26 cellular contexts compared by ENCODE assay signal in genomic region chr12:130353081-130353480, GRCh38. TPM values are rescaled to one million over a fixed set of nuclear protein-coding genes. Genes with fewer than 3 reads are reported as not detected.
"Had no signal": no experiment of that assay in that cellular context is flagged by ENCODE, and none has a peak within 500 bp of the region (broad histone marks: within the 10 kb centered on the region; RNA-seq: fewer than 3 reads in every experiment).

No MANE protein-coding gene starts in this region.

- H3K4me1 Mint-ChIP-seq: T-cell had no signal

- DNase-seq: IMR-90; KBM-7; MG63; NCI-H1092; NCI-H1105 treated with DMSO at 0.1 percent for 48 hours; NCI-H1417 treated with DMSO at 0.1 percent for 48 hours; NCI-H146; NCI-H1694 treated with DMSO at 0.1 percent for 48 hours; NCI-H1930; NCI-H2081; NCI-H2107; NCI-H2227 treated with DMSO at 0.1 percent for 48 hours; NCI-H524; NCI-H526 treated with DMSO at 0.1 percent for 48 hours; NCI-H748 treated with DMSO at 0.1 percent for 48 hours; NK-92 treated with Interleukin-12 subunit alpha and Interleukin-12 subunit beta, amount 100 ng/mL, for 24 hours; Right ventricle myocardium superior; RPMI8226; SIG-M5; T-cell had no signal

- H3K36me3 ChIP-seq: MG63, SJSA1 had no signal

- H3K36me3 Mint-ChIP-seq: T-cell had no signal

- H3K4me1 ChIP-seq: SJSA1 had no signal

- H3K4me3 Mint-ChIP-seq: T-cell had no signal

- FAIRE-seq: HepG2, RCC 7860 had no signal

- ATAC-seq: HepG2, T-cell had no signal

- H3K27me3 ChIP-seq: SJSA1 had no signal

- H3K27ac Mint-ChIP-seq: T-cell had no signal

- H3K9me3 ChIP-seq: MG63, SJSA1 had no signal

- H3K27ac ChIP-seq: SJSA1, SK-N-MC had no signal

- H3K4me3 ChIP-seq: MG63, SJSA1, SK-N-MC had no signal

RNA-seq across cellular contexts. Expression of gene PIWIL1, which starts 15.4 kb away (rescaled TPM):
- total RNA-seq: HepG2, HT1080, IMR-90, LHCN-M2, Right ventricle myocardium superior, SJSA1, T-cell had no signal
- polyA plus RNA-seq: HepG2, IMR-90 had no signal
